12 cellular contexts compared by ENCODE assay signal in the genomic region with DNA sequence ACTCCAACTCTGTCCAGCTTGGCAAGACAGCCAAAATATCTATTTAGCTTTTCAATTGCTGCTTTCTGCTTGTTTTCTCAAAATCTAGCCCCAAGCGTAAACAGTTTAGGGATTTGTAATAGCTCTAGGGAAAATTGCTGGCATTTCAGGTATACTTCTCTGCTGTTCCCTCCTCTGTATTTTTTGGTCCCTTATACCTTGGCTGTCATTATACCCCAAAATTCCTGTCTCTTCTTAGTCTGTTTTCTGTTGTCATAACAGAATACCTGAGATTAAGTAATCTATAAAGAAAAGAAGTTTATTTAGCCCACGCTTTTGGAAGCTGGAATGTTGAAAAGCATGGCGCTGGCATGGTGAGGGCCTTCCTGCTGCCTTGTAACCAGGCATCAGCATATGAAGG. TPM values are rescaled to one million over a fixed set of nuclear protein-coding genes. Genes with fewer than 3 reads are reported as not detected.
"Had no signal": no experiment of that assay in that cellular context is flagged by ENCODE, and none has a peak within 500 bp of the region (broad histone marks: within the 10 kb centered on the region; RNA-seq: fewer than 3 reads in every experiment).

No MANE protein-coding gene starts in this region.

- FAIRE-seq: H1, H54 had no signal

- H3K4me3 ChIP-seq: GM23248, GM23338, HAP-1 had no signal

- H3K4me2 ChIP-seq: GM23338 had no signal

- ATAC-seq: GM23338, HCT116 had no signal

- H3K9ac ChIP-seq: GM23248 had no signal

- H3K27ac ChIP-seq: GM23248 had no signal

- H3K4me1 ChIP-seq: HAP-1 had no signal

- DNase-seq: GM23248, GOT3, H7, H9, HCEC 1CT, HFFc6 had no signal

- H2AFZ ChIP-seq: GM23248, GM23338 had no signal

RNA-seq across cellular contexts. Expression of a gene that starts 47.2 kb away (rescaled TPM):
- total RNA-seq: H4 had no signal

RNA-seq across cellular contexts. Expression of a gene that starts 53.0 kb away (rescaled TPM):
- total RNA-seq: GM23248, H1, H4, H7, H9, HFFc6 had no signal
- polyA plus RNA-seq: GM23248, GM23338 had no signal
